10 cellular contexts compared by ENCODE assay signal in the genomic region with DNA sequence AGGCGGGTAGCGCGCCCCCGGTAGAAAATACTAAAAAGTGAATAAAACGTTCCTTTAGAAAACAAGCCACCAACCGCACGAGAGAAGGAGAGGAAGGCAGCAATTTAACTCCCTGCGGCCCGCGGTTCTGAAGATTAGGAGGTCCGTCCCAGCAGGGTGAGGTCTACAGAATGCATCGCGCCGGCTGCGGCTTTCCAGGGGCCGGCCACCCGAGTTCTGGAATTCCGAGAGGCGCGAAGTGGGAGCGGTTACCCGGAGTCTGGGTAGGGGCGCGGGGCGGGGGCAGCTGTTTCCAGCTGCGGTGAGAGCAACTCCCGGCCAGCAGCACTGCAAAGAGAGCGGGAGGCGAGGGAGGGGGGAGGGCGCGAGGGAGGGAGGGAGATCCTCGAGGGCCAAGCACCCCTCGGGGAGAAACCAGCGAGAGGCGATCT.
A peak's percentile ranks its signal among the peaks of the same experiment; 100 is the strongest.
DNase-seq lines count a peak whose midpoint lies in the region; ATAC-seq and TF ChIP-seq lines count a peak whose summit lies in the region.
"Had no signal": no experiment of that assay in that cellular context is flagged by ENCODE, and none has a peak within 500 bp of the region (broad histone marks: within the 10 kb centered on the region; RNA-seq: fewer than 3 reads in every experiment).

No MANE protein-coding gene starts in this region.

- intact Hi-C loops in activated CD4-positive, alpha-beta memory T cell treated with anti-CD3 and anti-CD28 coated beads for 36 hours (cut with micrococcal nuclease), result no loop called here
- intact Hi-C loops in dorsolateral prefrontal cortex (cut with DNase I), result no loop called here
- intact Hi-C loops in transverse colon (cut with DNase I; ENCODE audit: low total_unique reads), result no loop called here
- intact Hi-C loops in CD4-positive, alpha-beta T cell (cut with DNase I, micrococcal nuclease), result no loop called here

- TF ChIP-seq EP300 in transverse colon (IDR thresholded peaks at IDR 0.05; ENCODE audit: low read depth), result no peak

- no peak overlapping the region for H3K18ac ChIP-seq in mesenchymal stem cell (ENCODE audit: low read depth in 1 of 2, low read length in 2 of 2)

- H2BK5ac ChIP-seq in mesenchymal stem cell (ENCODE audit: low read depth, low read length, poor library complexity, severe bottlenecking), result no peak overlapping the region

- no peak overlapping the region for H3K23ac ChIP-seq in mesenchymal stem cell (ENCODE audit: low read length in 2 of 2)

- no peak overlapping the region for H2AK5ac ChIP-seq in mesenchymal stem cell (ENCODE audit: low read length, severe bottlenecking)

- H2BK120ac ChIP-seq in mesenchymal stem cell (ENCODE audit: low read depth, low read length), result no peak overlapping the region

- peak overlapping the region; percentile 34 for H3K4me3 Mint-ChIP-seq in activated CD4-positive, alpha-beta memory T cell treated with anti-CD3 and anti-CD28 coated beads, Interleukin-2, amount 10 ng/mL, durations not matched to agents 7 days and 5 days
- no peak overlapping the region for H3K4me3 Mint-ChIP-seq in activated CD4-positive, alpha-beta memory T cell treated with anti-CD3 and anti-CD28 coated beads for 36 hours
- no peak overlapping the region for H3K4me3 Mint-ChIP-seq in CD4-positive, alpha-beta T cell

- TF ChIP-seq CTCF in dorsolateral prefrontal cortex (IDR thresholded peaks at IDR 0.05 in 54 of 56, conservative IDR thresholded peaks at IDR 0.05 in 2 of 56; ENCODE audit: low read depth in 1 of 56, partially characterized antibody in 56 of 56) (no peak), transverse colon (IDR thresholded peaks at IDR 0.05) (no peak)
- TF ChIP-seq CTCF in CD4-positive, alpha-beta T cell (IDR thresholded peaks at IDR 0.05), result no peak

- no peak overlapping the region for H2AFZ ChIP-seq in mesenchymal stem cell (ENCODE audit: low read depth, low read length)

- H3K9me3 Mint-ChIP-seq in activated CD4-positive, alpha-beta memory T cell treated with anti-CD3 and anti-CD28 coated beads, Interleukin-2, amount 10 ng/mL, durations not matched to agents 7 days and 5 days, result no peaks in the 10 kb centered on the region
- no peaks in the 10 kb centered on the region for H3K9me3 Mint-ChIP-seq in activated CD4-positive, alpha-beta memory T cell treated with anti-CD3 and anti-CD28 coated beads for 36 hours
- no peaks in the 10 kb centered on the region for H3K9me3 Mint-ChIP-seq in CD4-positive, alpha-beta T cell

- no peak overlapping the region for H4K8ac ChIP-seq in mesenchymal stem cell (ENCODE audit: low read length)

- no peak overlapping the region for H3K4ac ChIP-seq in mesenchymal stem cell (ENCODE audit: low read depth in 1 of 2, low read length in 2 of 2)

- H3K4me1 ChIP-seq in mesenchymal stem cell (ENCODE audit: control insufficient read depth, insufficient read depth, low read depth, low read length), result peaks cover 6% of the 10 kb centered on the region
- peaks cover 0 to 10% (median 3%) of the 10 kb centered on the region in 4 donors for H3K4me1 ChIP-seq in transverse colon
- H3K4me1 ChIP-seq: BLaER1 had no signal

- no peak for ATAC-seq in CD4-positive, alpha-beta T cell (ENCODE audit: poor library complexity)

- under 1% methylated on average over 34 of the region's 35 CpGs for WGBS in mesenchymal stem cell
- WGBS in transverse colon (ENCODE audit: low coverage in 1 of 2), 2 donors, result 0 to 1% methylated on average over 7 to 30 of the region's 35 CpGs

- H3K4me3 ChIP-seq in dorsolateral prefrontal cortex (peak overlapping the region; percentile 47 to 86 (median 69)), mesenchymal stem cell (ENCODE audit: insufficient read depth in 1 of 2, low read depth in 1 of 2, low read length in 2 of 2) (peak overlapping the region; percentile 74 to 78), transverse colon (peak overlapping the region in 3 of 4 donors; percentile 1 to 49 (median 33))
- H3K4me3 ChIP-seq: BLaER1 had no signal

- H3K36me3 ChIP-seq in mesenchymal stem cell (ENCODE audit: control insufficient read depth in 1 of 2, insufficient read depth in 2 of 2, low read depth in 1 of 2, low read length in 2 of 2) (no peaks in the 10 kb centered on the region), transverse colon (no peaks in the 10 kb centered on the region)
- H3K36me3 ChIP-seq: BLaER1 had no signal

- H3K36me3 Mint-ChIP-seq in activated CD4-positive, alpha-beta memory T cell treated with anti-CD3 and anti-CD28 coated beads, Interleukin-2, amount 10 ng/mL, durations not matched to agents 7 days and 5 days (ENCODE audit: low read depth), result no peaks in the 10 kb centered on the region
- H3K36me3 Mint-ChIP-seq in activated CD4-positive, alpha-beta memory T cell treated with anti-CD3 and anti-CD28 coated beads for 36 hours, result peaks cover 2% of the 10 kb centered on the region
- H3K36me3 Mint-ChIP-seq in CD4-positive, alpha-beta T cell (ENCODE audit: low read depth), result no peaks in the 10 kb centered on the region

- peak overlapping the region in 53 of 59 donors; percentile 11 to 90 (median 81) for H3K27ac ChIP-seq in dorsolateral prefrontal cortex
- H3K27ac ChIP-seq in mesenchymal stem cell (ENCODE audit: low read length, poor library complexity, severe bottlenecking), result no peak overlapping the region
- peak overlapping the region in 1 of 4 donors; percentile 8 for H3K27ac ChIP-seq in transverse colon
- no peak overlapping the region for H3K27ac ChIP-seq in CD4-positive, alpha-beta T cell (ENCODE audit: low read depth, low read length)
- H3K27ac ChIP-seq: BLaER1 had no signal

- H3K9me3 ChIP-seq in mesenchymal stem cell (ENCODE audit: control insufficient read depth, low read length) (no peaks in the 10 kb centered on the region), transverse colon (no peaks in the 10 kb centered on the region)
- H3K9me3 ChIP-seq in CD4-positive, alpha-beta T cell (ENCODE audit: control insufficient read depth, low read length), result no peaks in the 10 kb centered on the region

- peaks cover 2% of the 10 kb centered on the region for H3K4me1 Mint-ChIP-seq in activated CD4-positive, alpha-beta memory T cell treated with anti-CD3 and anti-CD28 coated beads, Interleukin-2, amount 10 ng/mL, durations not matched to agents 7 days and 5 days
- peaks cover 2% of the 10 kb centered on the region for H3K4me1 Mint-ChIP-seq in activated CD4-positive, alpha-beta memory T cell treated with anti-CD3 and anti-CD28 coated beads for 36 hours (ENCODE audit: low read depth)
- no peaks in the 10 kb centered on the region for H3K4me1 Mint-ChIP-seq in CD4-positive, alpha-beta T cell (ENCODE audit: low read depth)

- no peak overlapping the region for H2BK15ac ChIP-seq in mesenchymal stem cell (ENCODE audit: low read depth, poor library complexity, severe bottlenecking)

- DNase-seq in activated CD4-positive, alpha-beta memory T cell treated with anti-CD3 and anti-CD28 coated beads, Interleukin-2, amount 10 ng/mL, durations not matched to agents 7 days and 5 days, result no peak
- DNase-seq in activated CD4-positive, alpha-beta memory T cell treated with anti-CD3 and anti-CD28 coated beads for 36 hours, result no peak
- DNase-seq in dorsolateral prefrontal cortex, result peak in 8 of 10 donors; percentile 13 to 53 (median 26)
- DNase-seq in mesenchymal stem cell, result peak; percentile 5
- no peak for DNase-seq in transverse colon
- DNase-seq in AG08395 (ENCODE audit: low spot score), result no peak
- no peak for DNase-seq in activated naive CD4-positive, alpha-beta T cell treated with Interleukin-2 at 50 U/mL for 16 hours
- DNase-seq in CD4-positive, alpha-beta T cell, result no peak
- DNase-seq: stimulated activated CD4-positive, alpha-beta T cell treated with anti-CD3 and anti-CD28 coated beads, Interleukin-2, amount 100 ng/mL, for 24 hours had no signal

- in situ Hi-C loops in transverse colon (cut with MboI; ENCODE audit: low pct_ligation_motif_present in 1 of 4, low pct_unique_long_range_greater_than_20kb in 1 of 4, low sequenced_read_pairs in 3 of 4), result no loop called here

- peaks cover 4% of the 10 kb centered on the region for H3K79me1 ChIP-seq in mesenchymal stem cell (replicated peaks; ENCODE audit: low read length, poor library complexity, severe bottlenecking)

- H3K27me3 Mint-ChIP-seq in activated CD4-positive, alpha-beta memory T cell treated with anti-CD3 and anti-CD28 coated beads, Interleukin-2, amount 10 ng/mL, durations not matched to agents 7 days and 5 days, result peaks cover 52% of the 10 kb centered on the region
- peaks cover 41% of the 10 kb centered on the region for H3K27me3 Mint-ChIP-seq in activated CD4-positive, alpha-beta memory T cell treated with anti-CD3 and anti-CD28 coated beads for 36 hours
- H3K27me3 Mint-ChIP-seq in CD4-positive, alpha-beta T cell, result peaks cover 69% of the 10 kb centered on the region

- no peak overlapping the region for H3K14ac ChIP-seq in mesenchymal stem cell (ENCODE audit: low read length in 2 of 2)

- H3K27ac Mint-ChIP-seq in activated CD4-positive, alpha-beta memory T cell treated with anti-CD3 and anti-CD28 coated beads, Interleukin-2, amount 10 ng/mL, durations not matched to agents 7 days and 5 days, result no peak overlapping the region
- H3K27ac Mint-ChIP-seq in activated CD4-positive, alpha-beta memory T cell treated with anti-CD3 and anti-CD28 coated beads for 36 hours, result no peak overlapping the region
- H3K27ac Mint-ChIP-seq in CD4-positive, alpha-beta T cell, result no peak overlapping the region

- H2BK12ac ChIP-seq in mesenchymal stem cell (ENCODE audit: low read length in 2 of 2), result no peak overlapping the region

- no peak overlapping the region for H3K9ac ChIP-seq in mesenchymal stem cell (ENCODE audit: low read length)
- H3K9ac ChIP-seq: BLaER1 had no signal

- no peak for TF ChIP-seq POLR2A in transverse colon (IDR thresholded peaks at IDR 0.05)

- H4K91ac ChIP-seq in mesenchymal stem cell (ENCODE audit: low read length), result no peak overlapping the region

- H3K27me3 ChIP-seq in dorsolateral prefrontal cortex (peaks cover 0 to 49% (median 4%) of the 10 kb centered on the region in 45 donors), mesenchymal stem cell (ENCODE audit: control insufficient read depth in 1 of 2, insufficient read depth in 1 of 2, low read length in 2 of 2) (peaks cover 9 to 60% of the 10 kb centered on the region in 2 experiments), transverse colon (peaks cover 54% of the 10 kb centered on the region)
- peaks cover 37% of the 10 kb centered on the region for H3K27me3 ChIP-seq in CD4-positive, alpha-beta T cell (ENCODE audit: control insufficient read depth, insufficient read depth, low read length)
- H3K27me3 ChIP-seq: BLaER1 had no signal

- H3K4me2 ChIP-seq in mesenchymal stem cell (ENCODE audit: low read length, poor library complexity, severe bottlenecking), result peak overlapping the region; percentile 83
- H3K4me2 ChIP-seq: BLaER1 had no signal

- CTCF ChIA-PET in activated CD4-positive, alpha-beta memory T cell treated with anti-CD3 and anti-CD28 coated beads, Interleukin-2, amount 10 ng/mL, durations not matched to agents 7 days and 5 days (lab: Charles Lee), result no interaction called here
- CTCF ChIA-PET in activated CD4-positive, alpha-beta memory T cell treated with anti-CD3 and anti-CD28 coated beads for 36 hours (lab: Charles Lee), result no interaction called here
- CTCF ChIA-PET in CD4-positive, alpha-beta T cell (lab: Charles Lee), result no interaction called here

- POLR2A ChIA-PET in activated CD4-positive, alpha-beta memory T cell treated with anti-CD3 and anti-CD28 coated beads, Interleukin-2, amount 10 ng/mL, durations not matched to agents 7 days and 5 days (lab: Charles Lee), result no interaction called here
- POLR2A ChIA-PET in activated CD4-positive, alpha-beta memory T cell treated with anti-CD3 and anti-CD28 coated beads for 36 hours (lab: Charles Lee), result no interaction called here
- POLR2A ChIA-PET in CD4-positive, alpha-beta T cell (lab: Charles Lee), result no interaction called here

Comparison
In these comparisons a context has a peak if more than half of its experiments do, and no peak if none do; other contexts are left out.
1. DNase-seq: peak in dorsolateral prefrontal cortex (8 of 10) and mesenchymal stem cell (single experiment); none in activated CD4-positive, alpha-beta memory T cell treated with anti-CD3 and anti-CD28 coated beads, Interleukin-2, amount 10 ng/mL, durations not matched to agents 7 days and 5 days (single experiment), activated CD4-positive, alpha-beta memory T cell treated with anti-CD3 and anti-CD28 coated beads for 36 hours (single experiment), transverse colon (single experiment), AG08395 (single experiment), activated naive CD4-positive, alpha-beta T cell treated with Interleukin-2 at 50 U/mL for 16 hours (single experiment) and CD4-positive, alpha-beta T cell (0 of 10).
2. H3K27ac ChIP-seq: peak in dorsolateral prefrontal cortex (53 of 59); none in mesenchymal stem cell (single experiment) and CD4-positive, alpha-beta T cell (single experiment).
3. Peak in every context shown above with its lines, with median percentiles within 50 percentile points of each other: H3K4me3 ChIP-seq.